In genomic region chr7:2601065-2601464, GRCh38 we compare ENCODE assay signal across 14 cellular contexts.
"Had no signal": no experiment of that assay in that cellular context is flagged by ENCODE, and none has a peak within 500 bp of the region (broad histone marks: within the 10 kb centered on the region; RNA-seq: fewer than 3 reads in every experiment).

No MANE protein-coding gene starts in this region.

- H3K27me3 ChIP-seq: esophagus squamous epithelium had no signal

- DNase-seq: activated CD4-positive, alpha-beta T cell treated with anti-CD3 and anti-CD28 coated beads, Interleukin-2, amount 50 U/mL, for 1 hour; activated CD4-positive, CD25-positive, alpha-beta regulatory T cell treated with anti-CD3 and anti-CD28 coated beads, Interleukin-2, amount 50 U/mL, for 72 hours; activated CD8-positive, alpha-beta memory T cell treated with anti-CD3 and anti-CD28 coated beads for 24 hours; activated CD8-positive, alpha-beta memory T cell treated with anti-CD3 and anti-CD28 coated beads, Interleukin-2, amount 50 U/mL, for 48 hours; activated gamma-delta T cell; effector CD4-positive, alpha-beta T cell; esophagus squamous epithelium; islet precursor cell; nucleus accumbens; stimulated activated naive B cell treated with anti-CD40 and anti-IgM and Interleukin-4, amounts not matched to agents 10 μg/mL and 1 μg/mL and 100 μg/mL, for 72 hours had no signal

- H3K4me1 ChIP-seq: esophagus squamous epithelium had no signal

- H3K4me3 ChIP-seq: esophagus squamous epithelium, lung had no signal

- H3K9me3 ChIP-seq: esophagus squamous epithelium had no signal

- H3K27ac ChIP-seq: esophagus squamous epithelium had no signal

- FAIRE-seq: endothelial cell of umbilical vein had no signal

- ATAC-seq: activated naive CD4-positive, alpha-beta T cell treated with anti-CD3 and anti-CD28 coated beads, Interleukin-2, amount 50 U/mL, for 72 hours; natural killer cell treated with Interleukin-12 subunit alpha and Interleukin-12 subunit beta and Interleukin-15 and Interleukin-18, amount 100 ng/mL, for 72 hours; stimulated activated naive B cell treated with anti-CD40 and anti-IgM and Interleukin-4, amounts not matched to agents 10 μg/mL and 1 μg/mL and 100 μg/mL, for 72 hours had no signal
